In genomic region chr19:53521373-53522202, GRCh38 we compare ENCODE assay signal across 8 cellular contexts. TPM values are rescaled to one million over a fixed set of nuclear protein-coding genes. Genes with fewer than 3 reads are reported as not detected.
DNase-seq lines count a peak whose midpoint lies in the region; TF ChIP-seq lines count a peak whose summit lies in the region.

No MANE protein-coding gene starts in this region.

- H3K4me1 ChIP-seq in DOHH2 (ENCODE audit: control insufficient read depth, low read length) (peaks cover 13% of the 10 kb centered on the region), Peyer's patch (peaks cover 0 to 8% (median 3%) of the 10 kb centered on the region in 4 donors), esophagus (ENCODE audit: control insufficient read depth in 2 of 2, insufficient read depth in 2 of 2, low read length in 1 of 2) (peaks cover 5 to 9% of the 10 kb centered on the region in 2 donors), trophoblast cell (ENCODE audit: control insufficient read depth in 1 of 2, insufficient read depth in 2 of 2, low read length in 2 of 2) (peaks cover 4 to 9% of the 10 kb centered on the region in 2 experiments)

- no peak for TF ChIP-seq CTCF in DOHH2 (IDR thresholded peaks at IDR 0.05; ENCODE audit: low read depth, low read length, poor library complexity, severe bottlenecking)
- no peak for TF ChIP-seq CTCF in Peyer's patch (IDR thresholded peaks at IDR 0.05)

- peaks cover 38% of the 10 kb centered on the region for H3K9me3 ChIP-seq in DOHH2 (ENCODE audit: control insufficient read depth, insufficient read depth, low read length)
- H3K9me3 ChIP-seq in Peyer's patch: peaks cover 0 to 10% (median 2%) of the 10 kb centered on the region in 4 donors
- peaks cover 2 to 13% of the 10 kb centered on the region in 2 donors for H3K9me3 ChIP-seq in esophagus (ENCODE audit: control insufficient read depth in 2 of 2, insufficient read depth in 1 of 2, low read depth in 1 of 2, low read length in 1 of 2)
- H3K9me3 ChIP-seq in trophoblast cell (ENCODE audit: insufficient read depth, low read depth, low read length): no peaks in the 10 kb centered on the region

- peak overlapping the region; percentile 79 for H3K4me3 ChIP-seq in DOHH2 (ENCODE audit: low read length)
- peak overlapping the region; percentile 50 to 80 (median 62) for H3K4me3 ChIP-seq in Peyer's patch
- peak overlapping the region; percentile 63 to 72 for H3K4me3 ChIP-seq in esophagus (ENCODE audit: low read depth in 1 of 2, low read length in 2 of 2)
- H3K4me3 ChIP-seq in trophoblast cell (ENCODE audit: low read depth, low read length): peak overlapping the region; percentile 92

- no peaks in the 10 kb centered on the region for H3K36me3 ChIP-seq in DOHH2 (ENCODE audit: control insufficient read depth, low read length)
- no peaks in the 10 kb centered on the region for H3K36me3 ChIP-seq in Peyer's patch
- H3K36me3 ChIP-seq in esophagus (ENCODE audit: control insufficient read depth in 2 of 2, insufficient read depth in 2 of 2, low read length in 1 of 2): no peaks in the 10 kb centered on the region
- no peaks in the 10 kb centered on the region for H3K36me3 ChIP-seq in trophoblast cell (ENCODE audit: control insufficient read depth in 1 of 2, insufficient read depth in 2 of 2, low read length in 2 of 2)

- H3K9ac ChIP-seq in trophoblast cell (ENCODE audit: low read length): peak overlapping the region; percentile 3

- peak overlapping the region; percentile 66 for H3K4me2 ChIP-seq in DOHH2 (ENCODE audit: low read length)
- H3K4me2 ChIP-seq in trophoblast cell (ENCODE audit: low read length): peak overlapping the region; percentile 82

- no peak overlapping the region for H2BK12ac ChIP-seq in trophoblast cell (ENCODE audit: low read length)

- peak overlapping the region; percentile 3 for H4K91ac ChIP-seq in trophoblast cell (ENCODE audit: low read depth, low read length)

- WGBS in esophagus, 2 donors: 22 to 24% methylated on average over 33 of the region's 33 CpGs
- no CpG with 5 or more reads among the region's 33 CpGs for WGBS in trophoblast cell (ENCODE audit: extremely low coverage, insufficient coverage, insufficient read length)

- H2AFZ ChIP-seq in trophoblast cell (ENCODE audit: insufficient read depth, low read length, poor library complexity): peak overlapping the region; percentile 80

- H3K79me1 ChIP-seq in trophoblast cell (ENCODE audit: low read length): peaks cover 4% of the 10 kb centered on the region

- H3K27ac ChIP-seq in DOHH2 (ENCODE audit: low read depth, low read length) (no peak overlapping the region), Peyer's patch (peak overlapping the region in 3 of 4 donors; percentile 74 to 80 (median 77)), esophagus (ENCODE audit: low read depth in 2 of 2, low read length in 1 of 2) (peak overlapping the region in 1 of 2 donors; percentile 71), trophoblast cell (ENCODE audit: low read depth, low read length) (no peak overlapping the region)

- H3K18ac ChIP-seq in trophoblast cell (ENCODE audit: low read length): peak overlapping the region; percentile 2

- H3K23ac ChIP-seq in trophoblast cell (ENCODE audit: low read length): no peak overlapping the region

- H3K4ac ChIP-seq in trophoblast cell (ENCODE audit: low read depth, low read length): peak overlapping the region; percentile 0

- no peaks in the 10 kb centered on the region for H4K20me1 ChIP-seq in DOHH2 (ENCODE audit: control insufficient read depth, insufficient read depth, low read depth, low read length)

- H3K27me3 ChIP-seq in DOHH2 (ENCODE audit: control insufficient read depth, low read length): no peaks in the 10 kb centered on the region
- no peaks in the 10 kb centered on the region for H3K27me3 ChIP-seq in Peyer's patch
- H3K27me3 ChIP-seq in esophagus (ENCODE audit: control insufficient read depth in 1 of 2, insufficient read depth in 2 of 2, low read length in 2 of 2): no peaks in the 10 kb centered on the region
- H3K27me3 ChIP-seq in trophoblast cell (ENCODE audit: insufficient read depth, low read length): no peaks in the 10 kb centered on the region

- no peaks in the 10 kb centered on the region for H3K79me2 ChIP-seq in DOHH2 (ENCODE audit: control insufficient read depth, low read length)
- H3K79me2 ChIP-seq in trophoblast cell (ENCODE audit: control insufficient read depth, insufficient read depth, low read length, poor library complexity): peaks cover 4% of the 10 kb centered on the region

- no peak for TF ChIP-seq POLR2A in Peyer's patch (IDR thresholded peaks at IDR 0.05)

- no peak overlapping the region for H2BK5ac ChIP-seq in trophoblast cell (ENCODE audit: low read depth, low read length, poor library complexity)

- peak overlapping the region; percentile 12 for H3K14ac ChIP-seq in trophoblast cell (ENCODE audit: low read length)

- H2BK120ac ChIP-seq in trophoblast cell (ENCODE audit: insufficient read depth, low read length, poor library complexity): no peak overlapping the region

- no peak overlapping the region for H2AK5ac ChIP-seq in trophoblast cell (ENCODE audit: low read length)

- 0 out of 2 replicates have a peak, but pooled peaks cover 5% of the 10 kb centered on the region for H3F3A ChIP-seq in DOHH2 (ENCODE audit: control insufficient read depth, insufficient read depth)

- no peaks in the 10 kb centered on the region for H3K9me2 ChIP-seq in DOHH2 (replicated peaks; ENCODE audit: control insufficient read depth, low read length)

- H4K12ac ChIP-seq in trophoblast cell (ENCODE audit: low read depth, low read length): no peak overlapping the region

- H4K8ac ChIP-seq in trophoblast cell (ENCODE audit: low read depth, low read length): peak overlapping the region; percentile 58

- DNase-seq in Peyer's patch: no peak
- no peak for DNase-seq in trophoblast cell
- DNase-seq in stimulated activated CD4-positive, alpha-beta T cell treated with anti-CD3 and anti-CD28 coated beads, Interleukin-2, amount 100 ng/mL, for 48 hours: no peak
- DNase-seq in NCI-H2196 treated with DMSO at 0.1 percent for 48 hours (lab: John Stamatoyannopoulos, UW; ENCODE audit: unreplicated experiment): no peak
- DNase-seq in activated gamma-delta T cell treated with Interleukin-2 at 50 U/mL for 16 hours: no peak
- DNase-seq in retina: no peak

RNA-seq across cellular contexts. Expression of gene ZNF331, which starts 16.4 kb away (rescaled TPM):
- total RNA-seq in Peyer's patch: 10 to 100 TPM in 3 of 4 donors, 1 to 10 TPM in 1; 6.8 to 35.5 (median 11.9) TPM
- 1 to 10 TPM; 4.7 to 6.1 TPM for polyA plus RNA-seq in esophagus
- polyA plus RNA-seq in trophoblast cell (2013): 22.2 and 23.3 TPM in 2 replicates

RNA-seq across cellular contexts. Expression of gene ZNF813, which starts 54.1 kb away (rescaled TPM):
- total RNA-seq in Peyer's patch: 10 to 100 TPM in 1 of 4 donors, 1 to 10 TPM in 3; 3.0 to 27.2 (median 5.8) TPM
- under 1 TPM; 0.82 to 0.96 TPM for polyA plus RNA-seq in esophagus
- polyA plus RNA-seq in trophoblast cell (2013): 9.0 and 9.2 TPM in 2 replicates

Comparison
In these comparisons a context has a peak if more than half of its experiments do, and no peak if none do; other contexts are left out.
1. H3K27ac ChIP-seq: peak in Peyer's patch (3 of 4); none in DOHH2 (single experiment) and trophoblast cell (single experiment).
2. Peak in every context shown above with its lines, with median percentiles within 50 percentile points of each other: H3K4me3 ChIP-seq.